19 cellular contexts compared by ENCODE assay signal in the genomic region with DNA sequence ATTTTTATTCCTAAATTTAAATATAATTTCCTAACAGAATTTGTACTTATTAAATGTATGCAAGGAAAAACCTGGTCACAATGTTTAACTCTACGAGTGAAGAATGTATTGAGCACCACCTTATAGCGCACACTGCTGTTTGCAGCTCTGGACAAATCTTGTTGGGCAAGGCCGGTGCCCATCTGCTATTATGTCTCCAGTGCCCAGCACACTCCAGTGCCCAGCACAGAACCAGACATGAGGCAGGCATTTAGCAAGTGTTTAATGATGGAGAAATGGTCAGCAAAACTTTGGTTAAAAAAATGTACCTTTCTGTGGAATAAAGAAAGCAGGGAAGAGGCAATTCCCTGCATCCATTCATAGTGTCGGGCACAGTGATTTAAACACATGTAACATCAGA.
DNase-seq lines count a peak whose midpoint lies in the region; ATAC-seq, FAIRE-seq and TF ChIP-seq lines count a peak whose summit lies in the region.
"Had no signal": no experiment of that assay in that cellular context is flagged by ENCODE, and none has a peak within 500 bp of the region (broad histone marks: within the 10 kb centered on the region; RNA-seq: fewer than 3 reads in every experiment).

No MANE protein-coding gene starts in this region.

- DNase-seq in astrocyte (ENCODE audit: low read depth) = no peak
- DNase-seq in osteocyte (ENCODE audit: extremely low spot score, unreplicated experiment) = no peak
- DNase-seq in lower lobe of right lung = no peak
- no peak for DNase-seq in NCI-H524 (lab: John Stamatoyannopoulos, UW)
- no peak for DNase-seq in COR-L47 (lab: John Stamatoyannopoulos, UW)
- no peak for DNase-seq in uterus
- DNase-seq: BE2C; CD4-positive, alpha-beta memory T cell; MM.1S; NCI-H187 treated with DMSO at 0.1 percent for 48 hours; NCI-H2171; NCI-H446 treated with DMSO at 0.1 percent for 48 hours; NCI-H82; Right ventricle myocardium superior had no signal

- H3K27me3 Mint-ChIP-seq in astrocyte (ENCODE audit: low read depth, unreplicated experiment) (no peaks in the 10 kb centered on the region), osteocyte (ENCODE audit: unreplicated experiment) (no peaks in the 10 kb centered on the region)
- H3K27me3 Mint-ChIP-seq: CD4-positive, alpha-beta memory T cell had no signal

- H3K4me3 ChIP-seq in HUES48 (ENCODE audit: low read depth, low read length) (no peak overlapping the region), astrocyte (ENCODE audit: insufficient read depth, low read depth, low read length) (no peak overlapping the region), iPS-20b (ENCODE audit: low read length) (no peak overlapping the region), lower lobe of right lung (no peak overlapping the region), uterus (no peak overlapping the region)

- no peaks in the 10 kb centered on the region for H4K20me1 ChIP-seq in astrocyte (ENCODE audit: insufficient read depth, low read length)

- H3K4me1 Mint-ChIP-seq in astrocyte (ENCODE audit: low read depth, unreplicated experiment) = peaks cover 47% of the 10 kb centered on the region
- H3K4me1 Mint-ChIP-seq in osteocyte (ENCODE audit: unreplicated experiment) = peaks cover 60% of the 10 kb centered on the region
- H3K4me1 Mint-ChIP-seq: CD4-positive, alpha-beta memory T cell had no signal

- intact Hi-C loops in lower lobe of right lung (cut with DNase I) = no loop called here
- intact Hi-C loops in uterus (cut with DNase I; ENCODE audit: low total_unique reads) = no loop called here

- no peak for ATAC-seq in lower lobe of right lung
- ATAC-seq: HepG2, Panc1 had no signal

- no peak overlapping the region for H3K9ac ChIP-seq in HUES48 (ENCODE audit: low read depth, low read length)
- no peak overlapping the region for H3K9ac ChIP-seq in astrocyte (ENCODE audit: low read length)
- peak overlapping the region; percentile 63; the same call in 1 of the 2 replicates for H3K9ac ChIP-seq in iPS-20b (ENCODE audit: low read depth, low read length)

- H3K4me1 ChIP-seq in HUES48 (ENCODE audit: control insufficient read depth, insufficient read depth, low read length) (0 out of 2 replicates have a peak, but pooled peaks cover 10% of the 10 kb centered on the region), astrocyte (ENCODE audit: insufficient read depth, low read length) (peaks cover 8% of the 10 kb centered on the region), iPS-20b (ENCODE audit: insufficient read depth, low read length) (no peaks in the 10 kb centered on the region), lower lobe of right lung (peaks cover 11% of the 10 kb centered on the region), uterus (no peaks in the 10 kb centered on the region)
- H3K4me1 ChIP-seq: BE2C had no signal

- H3K36me3 ChIP-seq in HUES48 (ENCODE audit: control insufficient read depth, insufficient read depth, low read length) = no peaks in the 10 kb centered on the region
- H3K36me3 ChIP-seq in astrocyte (ENCODE audit: insufficient read depth, low read length) = no peaks in the 10 kb centered on the region
- H3K36me3 ChIP-seq in iPS-20b (ENCODE audit: insufficient read depth, low read depth, low read length) = no peaks in the 10 kb centered on the region
- H3K36me3 ChIP-seq in lower lobe of right lung = no peaks in the 10 kb centered on the region
- no peaks in the 10 kb centered on the region for H3K36me3 ChIP-seq in uterus
- H3K36me3 ChIP-seq: BE2C had no signal

- H3K4me3 Mint-ChIP-seq in astrocyte (ENCODE audit: unreplicated experiment) = no peak overlapping the region
- no peak overlapping the region for H3K4me3 Mint-ChIP-seq in osteocyte (ENCODE audit: unreplicated experiment)
- H3K4me3 Mint-ChIP-seq: CD4-positive, alpha-beta memory T cell had no signal

- H3K27ac Mint-ChIP-seq in astrocyte (ENCODE audit: unreplicated experiment) = peak overlapping the region; percentile 97
- peak overlapping the region; percentile 73 for H3K27ac Mint-ChIP-seq in osteocyte (ENCODE audit: unreplicated experiment)
- H3K27ac Mint-ChIP-seq: CD4-positive, alpha-beta memory T cell had no signal

- no peaks in the 10 kb centered on the region for H3K79me2 ChIP-seq in astrocyte (ENCODE audit: insufficient read depth, low read length)

- no peak for TF ChIP-seq CTCF in astrocyte (IDR thresholded peaks at IDR 0.05; ENCODE audit: insufficient read depth, low read depth, low read length)
- TF ChIP-seq CTCF in osteocyte (IDR thresholded peaks at IDR 0.05) = no peak
- TF ChIP-seq CTCF in lower lobe of right lung (IDR thresholded peaks at IDR 0.05) = no peak
- no peak for TF ChIP-seq CTCF in uterus (IDR thresholded peaks at IDR 0.05)

- no peak for FAIRE-seq in astrocyte (lab: Jason Lieb, UNC)
- FAIRE-seq: HepG2 had no signal

- no peak overlapping the region for H3K4me2 ChIP-seq in astrocyte (ENCODE audit: low read length)

- H3K36me3 Mint-ChIP-seq in astrocyte (ENCODE audit: low read depth, unreplicated experiment) (peaks cover 14% of the 10 kb centered on the region), osteocyte (ENCODE audit: unreplicated experiment) (peaks cover 6% of the 10 kb centered on the region)
- H3K36me3 Mint-ChIP-seq: CD4-positive, alpha-beta memory T cell had no signal

- H2AFZ ChIP-seq in astrocyte (ENCODE audit: low read depth, low read length) = no peak overlapping the region

- H3K27me3 ChIP-seq in HUES48 (ENCODE audit: control insufficient read depth, insufficient read depth, low read length) (no peaks in the 10 kb centered on the region), astrocyte (ENCODE audit: insufficient read depth, low read length) (no peaks in the 10 kb centered on the region), iPS-20b (ENCODE audit: insufficient read depth, low read length) (no peaks in the 10 kb centered on the region), lower lobe of right lung (ENCODE audit: low read depth) (no peaks in the 10 kb centered on the region), uterus (no peaks in the 10 kb centered on the region)
- H3K27me3 ChIP-seq: BE2C had no signal

- peaks cover 5% of the 10 kb centered on the region for H3K9me3 Mint-ChIP-seq in astrocyte (ENCODE audit: unreplicated experiment)
- H3K9me3 Mint-ChIP-seq in osteocyte (ENCODE audit: unreplicated experiment) = no peaks in the 10 kb centered on the region
- H3K9me3 Mint-ChIP-seq: CD4-positive, alpha-beta memory T cell had no signal

- TF ChIP-seq POLR2A in uterus (IDR thresholded peaks at IDR 0.05) = no peak

- peak overlapping the region; percentile 54 for H3K27ac ChIP-seq in HUES48 (ENCODE audit: low read depth, low read length)
- no peak overlapping the region for H3K27ac ChIP-seq in astrocyte (ENCODE audit: low read depth, low read length)
- no peak overlapping the region for H3K27ac ChIP-seq in iPS-20b (ENCODE audit: low read length)
- no peak overlapping the region for H3K27ac ChIP-seq in lower lobe of right lung
- no peak overlapping the region for H3K27ac ChIP-seq in uterus
- H3K27ac ChIP-seq: HL-60 had no signal

- H3K9me3 ChIP-seq in HUES48 (ENCODE audit: control insufficient read depth, insufficient read depth, low read length) (no peaks in the 10 kb centered on the region), astrocyte (ENCODE audit: insufficient read depth, low read depth, low read length) (no peaks in the 10 kb centered on the region), iPS-20b (ENCODE audit: insufficient read depth, low read depth, low read length) (no peaks in the 10 kb centered on the region), lower lobe of right lung (no peaks in the 10 kb centered on the region), uterus (no peaks in the 10 kb centered on the region)
- H3K9me3 ChIP-seq: BE2C had no signal
